Comparison of ENCODE assay signal across 1 cellular context in genomic region chr14:23286020-23286903, GRCh38.
A peak's percentile ranks its signal among the peaks of the same experiment; 100 is the strongest.
TF ChIP-seq lines count a peak whose summit lies in the region.

TSS of gene HOMEZ (minus strand) at chr14:23286132. CDS start at chr14:23285952, 180 bp downstream.

TF ChIP-seq in HepG2, 621 proteins besides CTCF, POLR2A, EP300 and RAD21 (continued from another document and continues in another):
- TF ChIP-seq DBP (CRISPR knock-in tag; IDR thresholded peaks at IDR 0.05; ENCODE audit: not compliant biosample characterization), result no peak
- TF ChIP-seq CERS6 (CRISPR knock-in tag; IDR thresholded peaks at IDR 0.05), result no peak
- peak; percentile 89 for TF ChIP-seq PRDM10 (CRISPR knock-in tag; IDR thresholded peaks at IDR 0.05; ENCODE audit: low read depth)
- TF ChIP-seq CHCHD3 (CRISPR knock-in tag; IDR thresholded peaks at IDR 0.05), result peak; percentile 96; the same call in 1 of the 2 replicates
- no peak for TF ChIP-seq AHDC1 (CRISPR knock-in tag; IDR thresholded peaks at IDR 0.05; ENCODE audit: borderline replicate concordance)
- no peak for TF ChIP-seq ZHX1 (CRISPR knock-in tag; IDR thresholded peaks at IDR 0.05; ENCODE audit: low read depth)
- no peak for TF ChIP-seq ZNF513 (CRISPR knock-in tag; conservative IDR thresholded peaks at IDR 0.05)
- TF ChIP-seq ATF1 (CRISPR knock-in tag; IDR thresholded peaks at IDR 0.05), result no peak
- TF ChIP-seq KDM6A (CRISPR knock-in tag; IDR thresholded peaks at IDR 0.05; ENCODE audit: low read depth), result no peak; the same call in 1 of the 2 replicates
- no peak for TF ChIP-seq JUNB (CRISPR knock-in tag; IDR thresholded peaks at IDR 0.05; ENCODE audit: borderline replicate concordance)
- no peak for TF ChIP-seq FLYWCH1 (CRISPR knock-in tag; IDR thresholded peaks at IDR 0.05)
- TF ChIP-seq NR1H2 (CRISPR knock-in tag; IDR thresholded peaks at IDR 0.05; ENCODE audit: borderline replicate concordance, low read depth), result no peak
- no peak for TF ChIP-seq MLLT10 (CRISPR knock-in tag; IDR thresholded peaks at IDR 0.05)
- TF ChIP-seq ZEB1 (IDR thresholded peaks at IDR 0.05; ENCODE audit: insufficient replicate concordance, low read depth), result peak; percentile 70
- peak; percentile 66; the same call in 1 of the 2 replicates for TF ChIP-seq HNRNPL (IDR thresholded peaks at IDR 0.05; ENCODE audit: low read depth, low read length)
- no peak for TF ChIP-seq ZNF253 (CRISPR knock-in tag; IDR thresholded peaks at IDR 0.05; ENCODE audit: borderline replicate concordance)
- peak; percentile 70; the same call in 1 of the 2 replicates for TF ChIP-seq MYNN (CRISPR knock-in tag; IDR thresholded peaks at IDR 0.05; ENCODE audit: low read depth)
- peak; percentile 40; the same call in 1 of the 2 replicates for TF ChIP-seq MZF1 (CRISPR knock-in tag; IDR thresholded peaks at IDR 0.05; ENCODE audit: borderline replicate concordance)
- peak; percentile 56 for TF ChIP-seq PPARG (CRISPR knock-in tag; conservative IDR thresholded peaks at IDR 0.05)
- no peak for TF ChIP-seq CEBPB (IDR thresholded peaks at IDR 0.05; ENCODE audit: borderline replicate concordance, low read depth, low read length)
- no peak for TF ChIP-seq MLXIP (CRISPR knock-in tag; IDR thresholded peaks at IDR 0.05; ENCODE audit: borderline replicate concordance)
- peak; percentile 96 for TF ChIP-seq ZNF556 (CRISPR knock-in tag; IDR thresholded peaks at IDR 0.05; ENCODE audit: borderline replicate concordance)
- peak; percentile 99 for TF ChIP-seq SP2 (CRISPR knock-in tag; IDR thresholded peaks at IDR 0.05)
- TF ChIP-seq ZNF562 (CRISPR knock-in tag; IDR thresholded peaks at IDR 0.05; ENCODE audit: borderline replicate concordance), result no peak
- TF ChIP-seq POLR2AphosphoS2 (IDR thresholded peaks at IDR 0.05; ENCODE audit: low read depth, low read length), result no peak
- peak; percentile 29 for TF ChIP-seq RFX3 (CRISPR knock-in tag; IDR thresholded peaks at IDR 0.05)
- TF ChIP-seq ZNF879 (CRISPR knock-in tag; IDR thresholded peaks at IDR 0.05), result peak; percentile 80; the same call in 1 of the 2 replicates
- TF ChIP-seq ZBTB20 (CRISPR knock-in tag; IDR thresholded peaks at IDR 0.05; ENCODE audit: borderline replicate concordance, low read depth), result peak; percentile 80; the same call in 1 of the 2 replicates
- TF ChIP-seq ETV6 (CRISPR knock-in tag; conservative IDR thresholded peaks at IDR 0.05), result peak; percentile 27; the same call in 1 of the 2 replicates
- TF ChIP-seq HDAC2 (CRISPR knock-in tag; IDR thresholded peaks at IDR 0.05), result peak; percentile 69
- no peak for TF ChIP-seq HNRNPH1 (optimal IDR thresholded peaks at IDR 0.05; ENCODE audit: low read depth, low read length)
- peak; percentile 80 for TF ChIP-seq IRF2 (CRISPR knock-in tag; IDR thresholded peaks at IDR 0.05)
- no peak; the same call in none of the 2 replicates for TF ChIP-seq KDM1A (CRISPR knock-in tag; IDR thresholded peaks at IDR 0.05)
- TF ChIP-seq GATAD1 (CRISPR knock-in tag; IDR thresholded peaks at IDR 0.05), result peak; percentile 82
- no peak for TF ChIP-seq BCLAF1 (IDR thresholded peaks at IDR 0.05)
- TF ChIP-seq ZC3H4 (CRISPR knock-in tag; IDR thresholded peaks at IDR 0.05; ENCODE audit: borderline replicate concordance), result peak; percentile 88; the same call in 1 of the 2 replicates
- peak; percentile 98 for TF ChIP-seq HNRNPK (IDR thresholded peaks at IDR 0.05; ENCODE audit: low read depth, low read length, poor library complexity, severe bottlenecking)
